In genomic region chr3:122886251-122886650, GRCh38 we compare ENCODE assay signal across 20 cellular contexts.
DNase-seq lines count a peak whose midpoint lies in the region; ATAC-seq, FAIRE-seq and TF ChIP-seq lines count a peak whose summit lies in the region.
"Had no signal": no experiment of that assay in that cellular context is flagged by ENCODE, and none has a peak within 500 bp of the region (broad histone marks: within the 10 kb centered on the region; RNA-seq: fewer than 3 reads in every experiment).

No MANE protein-coding gene starts in this region.

- peak overlapping the region; percentile 57 for H3K4me2 ChIP-seq in BLaER1
- H3K4me2 ChIP-seq: A549 had no signal

- DNase-seq in GM19239 (ENCODE audit: insufficient read length, low spot score), result no peak
- DNase-seq in NAMALWA (ENCODE audit: low spot score), result no peak
- no peak for DNase-seq in NCI-H2029 (lab: John Stamatoyannopoulos, UW)
- no peak for DNase-seq in central memory CD4-positive, alpha-beta T cell
- no peak for DNase-seq in kidney tubule cell (ENCODE audit: low spot score)
- DNase-seq: 8988T; ACHN; Calu3; CD4-positive, alpha-beta memory T cell; COR-L47; DMS53; DMS79 treated with DMSO at 0.1 percent for 48 hours; GF-D8; GM23248; H7; HCEC 1CT had no signal

- no peak overlapping the region for H3K4me3 ChIP-seq in BLaER1
- H3K4me3 ChIP-seq: A549, GM23248 had no signal

- no peak for ATAC-seq in SK-N-SH treated with all-trans-retinoic acid at 6 μM for 48 hours
- ATAC-seq: A549 had no signal

- H4K20me1 ChIP-seq in BLaER1, result no peaks in the 10 kb centered on the region

- peak; percentile 59 for FAIRE-seq in GM19239 (lab: Jason Lieb, UNC)
- FAIRE-seq: A549, H1 had no signal

- no peak overlapping the region for H3K9ac ChIP-seq in BLaER1
- H3K9ac ChIP-seq: GM23248 had no signal

- H3K4me1 ChIP-seq in BLaER1, result peaks cover 44% of the 10 kb centered on the region
- H3K4me1 ChIP-seq: A549 had no signal

- no peak overlapping the region for H3K27ac ChIP-seq in BLaER1
- H3K27ac ChIP-seq: A549, GM23248 had no signal

- no peaks in the 10 kb centered on the region for H3K27me3 ChIP-seq in BLaER1

- H3K36me3 ChIP-seq in BLaER1, result no peaks in the 10 kb centered on the region

- no peaks in the 10 kb centered on the region for H3K9me3 ChIP-seq in BLaER1
- H3K9me3 ChIP-seq: A549 had no signal

TF ChIP-seq in SK-N-SH treated with all-trans-retinoic acid at 6 μM for 48 hours, 23 proteins besides CTCF, POLR2A, EP300 and RAD21:
- no peak for TF ChIP-seq ZNF70 (CRISPR knock-in tag; IDR thresholded peaks at IDR 0.05)
- no peak for TF ChIP-seq BACH2 (CRISPR knock-in tag; IDR thresholded peaks at IDR 0.05; ENCODE audit: borderline replicate concordance)
- TF ChIP-seq ZFP3 (CRISPR knock-in tag; IDR thresholded peaks at IDR 0.05), result no peak
- TF ChIP-seq PPARA (CRISPR knock-in tag; IDR thresholded peaks at IDR 0.05; ENCODE audit: borderline replicate concordance), result no peak
- TF ChIP-seq ZC3H10 (CRISPR knock-in tag; IDR thresholded peaks at IDR 0.05), result no peak
- TF ChIP-seq GLIS3 (CRISPR knock-in tag; IDR thresholded peaks at IDR 0.05), result no peak
- no peak for TF ChIP-seq ZNF565 (CRISPR knock-in tag; conservative IDR thresholded peaks at IDR 0.05; ENCODE audit: low read depth)
- peak; percentile 23; the same call in 1 of the 2 replicates for TF ChIP-seq TCF4 (CRISPR knock-in tag; IDR thresholded peaks at IDR 0.05; ENCODE audit: borderline replicate concordance)
